In genomic region chr2:121342751-121343150, GRCh38 we compare ENCODE assay signal across 1 cellular context.
TF ChIP-seq lines count a peak whose summit lies in the region.

No MANE protein-coding gene starts in this region.

TF ChIP-seq in endothelial cell of umbilical vein, 7 proteins besides CTCF, POLR2A, EP300 and RAD21:
- TF ChIP-seq MYC (IDR thresholded peaks at IDR 0.05; ENCODE audit: low read depth, low read length): no peak
- TF ChIP-seq POLR2AphosphoS5 (IDR thresholded peaks at IDR 0.05; ENCODE audit: insufficient read depth, low read depth, low read length): no peak
- peak; percentile 37 for TF ChIP-seq FOS (IDR thresholded peaks at IDR 0.05; ENCODE audit: borderline replicate concordance, insufficient read depth, low read length)
